In the genomic region with DNA sequence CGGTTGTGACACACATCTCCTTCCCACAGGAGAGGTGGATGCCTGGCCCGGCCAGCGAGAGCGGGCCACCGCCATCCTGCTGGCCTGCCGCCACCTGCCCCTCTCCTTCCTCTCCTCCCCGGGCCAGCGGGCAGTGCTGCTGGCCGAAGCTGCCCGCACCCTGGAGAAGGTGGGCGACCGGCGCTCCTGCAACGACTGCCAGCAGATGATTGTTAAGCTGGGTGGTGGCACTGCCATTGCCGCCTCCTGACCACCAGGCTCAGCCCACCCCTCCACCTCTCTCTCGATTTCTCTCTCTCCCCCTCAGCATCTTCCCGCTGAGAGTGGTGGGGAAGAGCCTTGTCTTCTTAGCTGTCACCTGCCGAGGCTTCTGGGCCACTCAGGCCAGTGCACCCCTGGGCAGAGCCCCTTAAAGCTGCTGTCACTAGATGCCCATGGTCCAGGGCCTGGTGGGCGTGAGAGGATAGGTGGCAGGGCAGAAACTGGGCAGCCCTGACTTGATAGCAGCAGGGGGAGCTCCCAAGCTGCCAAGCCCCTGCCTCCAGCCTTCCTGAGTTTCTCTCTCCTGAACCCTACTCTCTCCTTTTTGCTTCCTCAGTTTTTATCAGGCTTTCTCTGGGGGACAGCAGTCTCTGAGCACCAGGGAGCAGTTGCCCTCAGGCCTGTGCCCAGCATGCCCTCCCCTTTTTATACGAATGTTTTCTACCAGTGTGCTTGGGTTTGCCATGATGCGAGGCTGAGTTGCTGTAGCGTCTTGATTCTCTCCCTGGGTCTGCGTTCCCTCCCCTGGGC, we compare ENCODE assay signal across 14 cellular contexts. TPM values are rescaled to one million over a fixed set of nuclear protein-coding genes. Genes with fewer than 3 reads are reported as not detected.
DNase-seq lines count a peak whose midpoint lies in the region; ATAC-seq, FAIRE-seq and TF ChIP-seq lines count a peak whose summit lies in the region.
"Had no signal": no experiment of that assay in that cellular context is flagged by ENCODE, and none has a peak within 500 bp of the region (broad histone marks: within the 10 kb centered on the region; RNA-seq: fewer than 3 reads in every experiment).

No MANE protein-coding gene starts in this region.

- in situ Hi-C loops in K562 (cut with MboI) = no loop called here

- POLR2A ChIA-PET in K562 (lab: Yijun Ruan, JAX) = no interaction called here

- no peaks in the 10 kb centered on the region for H3K27me3 ChIP-seq in K562 (ENCODE audit: control insufficient read depth in 2 of 2, insufficient read depth in 2 of 2, low read length in 2 of 2)

- H3K9me3 ChIP-seq in K562 (replicated peaks; ENCODE audit: control insufficient read depth, insufficient read depth, low read depth, low read length) = no peaks in the 10 kb centered on the region
- H3K9me3 ChIP-seq: sigmoid colon, thoracic aorta had no signal

- H3K4me2 ChIP-seq in K562 (ENCODE audit: insufficient read depth, low read length) = no peak overlapping the region

- peaks cover 16% of the 10 kb centered on the region for H3K4me1 Mint-ChIP-seq in activated naive CD4-positive, alpha-beta T cell treated with anti-CD3 and anti-CD28 coated beads, Interleukin-2, amount 50 U/mL, for 24 hours

- no peak for ATAC-seq in K562

- no peaks in the 10 kb centered on the region for H3K9me3 Mint-ChIP-seq in activated naive CD4-positive, alpha-beta T cell treated with anti-CD3 and anti-CD28 coated beads, Interleukin-2, amount 50 U/mL, for 24 hours

- no peak for TF ChIP-seq POLR2A in K562 (conservative IDR thresholded peaks at IDR 0.05)

- WGBS in K562 (ENCODE audit: insufficient coverage, low coverage, missing lambda C conversion rate) = 92% methylated on average over 12 of the region's 23 CpGs

- H3K27me3 Mint-ChIP-seq in activated naive CD4-positive, alpha-beta T cell treated with anti-CD3 and anti-CD28 coated beads, Interleukin-2, amount 50 U/mL, for 24 hours = peaks cover 2% of the 10 kb centered on the region
- H3K27me3 Mint-ChIP-seq: activated naive CD8-positive, alpha-beta T cell had no signal

- TF ChIP-seq EP300 in K562 (IDR thresholded peaks at IDR 0.05; ENCODE audit: low read length) = no peak

- no peak overlapping the region for H3K4me3 Mint-ChIP-seq in activated naive CD4-positive, alpha-beta T cell treated with anti-CD3 and anti-CD28 coated beads, Interleukin-2, amount 50 U/mL, for 24 hours
- H3K4me3 Mint-ChIP-seq: activated naive CD8-positive, alpha-beta T cell had no signal

- peaks cover 59% of the 10 kb centered on the region; the same call in 2 of the 3 replicates for H3K36me3 ChIP-seq in K562 (ENCODE audit: control insufficient read depth, insufficient read depth, low read length)

- H3K4me1 ChIP-seq in K562 (replicated peaks in 1 of 2; ENCODE audit: control insufficient read depth in 2 of 2, insufficient read depth in 2 of 2, low read length in 2 of 2) = peaks cover 0 to 8% of the 10 kb centered on the region in 2 experiments; a peak in 1 of 5 replicates

- H2AFZ ChIP-seq in K562 (ENCODE audit: low read depth, low read length) = no peak overlapping the region

- no peaks in the 10 kb centered on the region for H3K79me2 ChIP-seq in K562 (ENCODE audit: control insufficient read depth, insufficient read depth, low read length)

- no peak overlapping the region for H3K4me3 ChIP-seq in K562
- H3K4me3 ChIP-seq: sigmoid colon, thoracic aorta had no signal

- no peak for FAIRE-seq in K562 (lab: Jason Lieb, UNC)

- H4K20me1 ChIP-seq in K562 (replicated peaks; ENCODE audit: control insufficient read depth, insufficient read depth, low read length) = 0 out of 2 replicates have a peak, but pooled peaks cover 7% of the 10 kb centered on the region

- H3K36me3 Mint-ChIP-seq in activated naive CD4-positive, alpha-beta T cell treated with anti-CD3 and anti-CD28 coated beads, Interleukin-2, amount 50 U/mL, for 24 hours = peaks cover 8% of the 10 kb centered on the region
- H3K36me3 Mint-ChIP-seq: activated naive CD8-positive, alpha-beta T cell had no signal

- H3K27ac ChIP-seq in K562 (ENCODE audit: extremely low read depth, low read depth, low read length) (no peak overlapping the region), substantia nigra (ENCODE audit: low read depth, low read length, poor library complexity, severe bottlenecking) (peak overlapping the region; percentile 30)
- H3K27ac ChIP-seq: brain microvascular endothelial cell, sigmoid colon, thoracic aorta had no signal

- intact Hi-C loops in K562 (cut with micrococcal nuclease) = no loop called here

- no peak overlapping the region for H3K9ac ChIP-seq in K562 (ENCODE audit: insufficient read depth in 1 of 2, low read depth in 2 of 2, low read length in 2 of 2)

- CTCF ChIA-PET in K562 (lab: Yijun Ruan, JAX; ENCODE audit: low intra/inter-chr PET ratio) = no interaction called here

- TF ChIP-seq RAD21 in K562 (CRISPR knock-in tag; conservative IDR thresholded peaks at IDR 0.05 in 1 of 2, IDR thresholded peaks at IDR 0.05 in 1 of 2) = no peak

- BruUV-seq in K562 (replicated peaks; lab: Mats Ljungman, UMichigan) = no TSS peak

- no peaks in the 10 kb centered on the region for H3K9me1 ChIP-seq in K562 (ENCODE audit: control insufficient read depth, insufficient read depth, low read length)

- TF ChIP-seq CTCF in GM12874 (IDR thresholded peaks at IDR 0.05; ENCODE audit: insufficient read depth, low read depth, low read length) (peak; percentile 3; the same call in 1 of the 2 replicates), K562 (IDR thresholded peaks at IDR 0.05 in 2 of 3, conservative IDR thresholded peaks at IDR 0.05 in 1 of 3; ENCODE audit: insufficient read depth in 2 of 3, low read depth in 1 of 3, low read length in 3 of 3) (no peak)

- no peak for DNase-seq in activated naive CD4-positive, alpha-beta T cell (lab: John Stamatoyannopoulos, UW)
- no peak for DNase-seq in K562 (ENCODE audit: extremely low read depth in 1 of 4, low spot score in 3 of 4)
- DNase-seq in substantia nigra (lab: John Stamatoyannopoulos, UW) = peak in 1 of 49 donors; percentile 51
- no peak for DNase-seq in effector CD4-positive, alpha-beta T cell
- no peak for DNase-seq in GM03348 (ENCODE audit: low spot score)
- DNase-seq: activated CD4-positive, alpha-beta T cell treated with anti-CD3 and anti-CD28 coated beads for 48 hours; brain microvascular endothelial cell; NCI-H1417; NCI-H526; sigmoid colon had no signal

- peak overlapping the region; percentile 63 for H3K27ac Mint-ChIP-seq in activated naive CD4-positive, alpha-beta T cell treated with anti-CD3 and anti-CD28 coated beads, Interleukin-2, amount 50 U/mL, for 24 hours
- H3K27ac Mint-ChIP-seq: activated naive CD8-positive, alpha-beta T cell had no signal

RNA-seq across cellular contexts. Expression of a gene that starts 9.3 kb away (rescaled TPM):
- total RNA-seq in K562 (2011; cell fraction: chromatin; rRNA removed; ENCODE audit: low replicate concordance) = 0.70 and 1.5 TPM in 2 replicates
- total RNA-seq in K562 (2011; cell fraction: nucleolus; rRNA removed) = 2.4 and 5.5 TPM in 2 replicates
- total RNA-seq in K562 (2011; cell fraction: nucleoplasm; rRNA removed) = 1.5 and 2.1 TPM in 2 replicates
- total RNA-seq in K562 (2014; rRNA removed) (1.1 and 1.4 TPM in 2 replicates), K562 (2014; rRNA removed; fragmentation: Illumina TruSeq; extraction: Trizol) (not detected in 2 replicates), K562 (2015; rRNA removed; fragmentation: Illumina TruSeq; extraction: Trizol) (not detected in 2 replicates), K562 (2021) (2.2 TPM in 2 replicates)
- polyA plus RNA-seq in K562 (2011; rRNA removed) (0.08 and 0.15 TPM in 2 replicates), K562 (2014; fragmentation: Illumina TruSeq; extraction: Trizol) (not detected in 2 replicates), K562 (2014; fragmentation: Nextera tagmentation; extraction: Ambion mirVana) (under 1 TPM in 1 of 2 experiments, not detected in 1; 0.07 TPM), K562 (2014; rRNA removed) (0.50 and 3.3 TPM in 2 replicates)
- 0.09 and 1.8 TPM in 2 replicates for polyA plus RNA-seq in K562 (2011; cell fraction: cytosol; rRNA removed)
- polyA plus RNA-seq in K562 (2011; cell fraction: nucleus; rRNA removed) = 2.7 and 8.7 TPM in 2 replicates
- polyA plus RNA-seq in K562 (2012) = 0.19 and 0.40 TPM in 2 replicates
- not detected in 2 replicates for polyA minus RNA-seq in K562 (2011; rRNA and poly(A)+ RNA removed)
- not detected in 2 replicates for polyA minus RNA-seq in K562 (2011; cell fraction: cytosol; rRNA and poly(A)+ RNA removed)
- 0.94 TPM in 1 of 2 replicates, not detected in the other for polyA minus RNA-seq in K562 (2011; cell fraction: nucleus; rRNA and poly(A)+ RNA removed)
- total RNA-seq: sigmoid colon, thoracic aorta had no signal

RNA-seq across cellular contexts. Expression of a gene that starts 21.0 kb away (rescaled TPM):
- 5.1 and 11.0 TPM in 2 replicates for total RNA-seq in K562 (2011; cell fraction: chromatin; rRNA removed; ENCODE audit: low replicate concordance)
- 5.2 and 5.8 TPM in 2 replicates for total RNA-seq in K562 (2011; cell fraction: nucleolus; rRNA removed)
- 6.7 and 7.9 TPM in 2 replicates for total RNA-seq in K562 (2011; cell fraction: nucleoplasm; rRNA removed)
- total RNA-seq in K562 (2014; rRNA removed) = 0.50 and 0.69 TPM in 2 replicates
- 0.44 and 0.48 TPM in 2 replicates for total RNA-seq in K562 (2014; rRNA removed; fragmentation: Illumina TruSeq; extraction: Trizol)
- 0.30 and 0.47 TPM in 2 replicates for total RNA-seq in K562 (2015; rRNA removed; fragmentation: Illumina TruSeq; extraction: Trizol)
- total RNA-seq in K562 (2021) = 1.5 and 1.9 TPM in 2 replicates
- 0.53 and 1.3 TPM in 2 replicates for polyA plus RNA-seq in K562 (2011; rRNA removed)
- polyA plus RNA-seq in K562 (2011; cell fraction: cytosol; rRNA removed) = 0.79 and 0.86 TPM in 2 replicates
- polyA plus RNA-seq in K562 (2011; cell fraction: nucleus; rRNA removed) = 4.2 and 4.7 TPM in 2 replicates
- 0.68 and 1.4 TPM in 2 replicates for polyA plus RNA-seq in K562 (2012)
- polyA plus RNA-seq in K562 (2014; fragmentation: Illumina TruSeq; extraction: Trizol) = 0.59 and 0.66 TPM in 2 replicates
- under 1 TPM; 0.08 to 0.13 TPM for polyA plus RNA-seq in K562 (2014; fragmentation: Nextera tagmentation; extraction: Ambion mirVana)
- polyA plus RNA-seq in K562 (2014; rRNA removed) = 1.1 and 1.3 TPM in 2 replicates
- 0.53 and 0.60 TPM in 2 replicates for polyA minus RNA-seq in K562 (2011; rRNA and poly(A)+ RNA removed)
- polyA minus RNA-seq in K562 (2011; cell fraction: cytosol; rRNA and poly(A)+ RNA removed) = 0.57 and 0.91 TPM in 2 replicates
- polyA minus RNA-seq in K562 (2011; cell fraction: nucleus; rRNA and poly(A)+ RNA removed) = 0.40 and 1.00 TPM in 2 replicates
- total RNA-seq: sigmoid colon, thoracic aorta had no signal

RNA-seq across cellular contexts. Expression of a gene that starts 41.3 kb away (rescaled TPM):
- total RNA-seq in K562 (2011; cell fraction: chromatin; rRNA removed; ENCODE audit: low replicate concordance) = 59.7 and 128 TPM in 2 replicates
- 89.4 and 117 TPM in 2 replicates for total RNA-seq in K562 (2011; cell fraction: nucleolus; rRNA removed)
- 68.9 and 92.5 TPM in 2 replicates for total RNA-seq in K562 (2011; cell fraction: nucleoplasm; rRNA removed)
- total RNA-seq in K562 (2014; rRNA removed) = 67.7 and 77.1 TPM in 2 replicates
- total RNA-seq in K562 (2014; rRNA removed; fragmentation: Illumina TruSeq; extraction: Trizol) = 9.9 and 11.3 TPM in 2 replicates
- 32.3 and 33.8 TPM in 2 replicates for total RNA-seq in K562 (2015; rRNA removed; fragmentation: Illumina TruSeq; extraction: Trizol)
- 36.2 and 37.4 TPM in 2 replicates for total RNA-seq in K562 (2021)
- polyA plus RNA-seq in K562 (2011; rRNA removed) = 18.8 and 25.3 TPM in 2 replicates
- polyA plus RNA-seq in K562 (2011; cell fraction: cytosol; rRNA removed) = 25.2 and 56.0 TPM in 2 replicates
- polyA plus RNA-seq in K562 (2011; cell fraction: nucleus; rRNA removed) = 59.7 and 86.8 TPM in 2 replicates
- 43.0 and 48.0 TPM in 2 replicates for polyA plus RNA-seq in K562 (2012)
- 23.6 and 41.3 TPM in 2 replicates for polyA plus RNA-seq in K562 (2014; fragmentation: Illumina TruSeq; extraction: Trizol)
- polyA plus RNA-seq in K562 (2014; fragmentation: Nextera tagmentation; extraction: Ambion mirVana) = 10 to 100 TPM; 19.3 to 36.7 TPM
- 49.6 and 53.0 TPM in 2 replicates for polyA plus RNA-seq in K562 (2014; rRNA removed)
- 16.4 and 23.1 TPM in 2 replicates for polyA minus RNA-seq in K562 (2011; rRNA and poly(A)+ RNA removed)
- 13.0 and 23.0 TPM in 2 replicates for polyA minus RNA-seq in K562 (2011; cell fraction: cytosol; rRNA and poly(A)+ RNA removed)
- 37.2 and 46.0 TPM in 2 replicates for polyA minus RNA-seq in K562 (2011; cell fraction: nucleus; rRNA and poly(A)+ RNA removed)
- total RNA-seq: thoracic aorta had no signal
